In the genomic region with DNA sequence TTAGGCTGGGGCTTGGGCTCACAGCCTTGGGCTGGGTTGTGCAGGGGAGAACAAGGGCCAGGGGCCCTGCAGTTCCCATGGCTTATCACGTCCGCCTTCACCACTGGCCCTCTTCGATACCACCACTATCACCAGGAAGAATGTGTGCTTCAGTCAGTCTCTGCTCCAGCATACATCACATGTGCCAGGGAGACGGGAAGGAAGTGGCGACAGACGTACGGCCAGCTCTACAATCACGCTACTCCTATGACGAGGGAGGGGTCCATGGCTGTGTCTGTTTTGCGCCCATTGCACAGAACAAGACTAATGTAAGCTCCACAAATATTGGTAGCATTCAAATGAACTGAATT, we compare ENCODE assay signal across 10 cellular contexts.
A peak's percentile ranks its signal among the peaks of the same experiment; 100 is the strongest.
DNase-seq lines count a peak whose midpoint lies in the region; ATAC-seq and TF ChIP-seq lines count a peak whose summit lies in the region.
"Had no signal": no experiment of that assay in that cellular context is flagged by ENCODE, and none has a peak within 500 bp of the region (broad histone marks: within the 10 kb centered on the region; RNA-seq: fewer than 3 reads in every experiment).

No MANE protein-coding gene starts in this region.

- peaks cover 65% of the 10 kb centered on the region for H3K36me3 ChIP-seq in OCI-LY1 (ENCODE audit: insufficient read depth, low read length)
- H3K36me3 ChIP-seq in mammary epithelial cell (ENCODE audit: insufficient read depth, low read length): peaks cover 11% of the 10 kb centered on the region
- H3K36me3 ChIP-seq in mucosa of descending colon (ENCODE audit: low read depth): peaks cover 3% of the 10 kb centered on the region
- H3K36me3 ChIP-seq in tibial artery: peaks cover 56 to 64% (median 58%) of the 10 kb centered on the region in 3 donors

- H3K79me2 ChIP-seq in OCI-LY1 (ENCODE audit: insufficient read depth, low read length) (no peaks in the 10 kb centered on the region), mammary epithelial cell (ENCODE audit: insufficient read depth, low read length) (no peaks in the 10 kb centered on the region)

- H3K9me3 ChIP-seq in OCI-LY1 (ENCODE audit: low read length) (no peaks in the 10 kb centered on the region), mammary epithelial cell (replicated peaks; ENCODE audit: insufficient read depth, low read length) (no peaks in the 10 kb centered on the region), mucosa of descending colon (no peaks in the 10 kb centered on the region), tibial artery (no peaks in the 10 kb centered on the region)
- H3K9me3 ChIP-seq: HAP-1 had no signal

- H4K20me1 ChIP-seq in OCI-LY1 (ENCODE audit: insufficient read depth, low read length) (no peaks in the 10 kb centered on the region), mammary epithelial cell (ENCODE audit: insufficient read depth, low read length) (no peaks in the 10 kb centered on the region)

- WGBS in mammary epithelial cell (ENCODE audit: low coverage, missing lambda C conversion rate): 100% methylated on average over 1 of the region's 10 CpGs

- H3K4me2 ChIP-seq in OCI-LY1 (ENCODE audit: low read length) (no peak overlapping the region), mammary epithelial cell (ENCODE audit: insufficient read depth, low read depth, low read length) (peak overlapping the region; percentile 59)

- H3K4me1 ChIP-seq in OCI-LY1 (ENCODE audit: insufficient read depth, low read length, severe bottlenecking) (peaks cover 67% of the 10 kb centered on the region), mammary epithelial cell (ENCODE audit: insufficient read depth, low read length) (peaks cover 41% of the 10 kb centered on the region), mucosa of descending colon (ENCODE audit: low read depth) (peaks cover 22% of the 10 kb centered on the region), tibial artery (peaks cover 4 to 62% (median 52%) of the 10 kb centered on the region in 4 donors)

- peak; percentile 6 for ATAC-seq in mucosa of descending colon
- ATAC-seq: activated naive CD4-positive, alpha-beta T cell treated with anti-CD3 and anti-CD28 coated beads, Interleukin-2, amount 50 U/mL, for 72 hours had no signal

- in situ Hi-C loops in mammary epithelial cell (cut with MboI; ENCODE audit: low sequenced_read_pairs in 2 of 2): no loop called here

- H3K4me3 ChIP-seq in OCI-LY1 (ENCODE audit: low read depth, low read length, poor library complexity, severe bottlenecking) (no peak overlapping the region), mammary epithelial cell (replicated peaks in 1 of 3; ENCODE audit: insufficient read depth in 1 of 3, low read depth in 2 of 3, low read length in 3 of 3) (no peak overlapping the region), mucosa of descending colon (no peak overlapping the region), tibial artery (peak overlapping the region in 1 of 2 donors; percentile 4)
- H3K4me3 ChIP-seq: HAP-1 had no signal

- no peak overlapping the region; the same call in 1 of the 2 replicates for H3K9ac ChIP-seq in OCI-LY1 (ENCODE audit: low read length)
- H3K9ac ChIP-seq in mammary epithelial cell (ENCODE audit: insufficient read depth, low read length): peak overlapping the region; percentile 2

- H3K27ac ChIP-seq in OCI-LY1 (ENCODE audit: low read depth, low read length, poor library complexity, severe bottlenecking) (peak overlapping the region; percentile 86), mammary epithelial cell (ENCODE audit: insufficient read depth, low read depth, low read length) (peak overlapping the region; percentile 55), tibial artery (peak overlapping the region; percentile 68 to 84)

- intact Hi-C loops in mammary epithelial cell (cut with micrococcal nuclease) (loop anchor here (1.0 to 5.0 kb wide), 7 partner anchors 10 to 93 kb away; partner anchors contain the start of genes EFHC1 and TRAM2), mucosa of descending colon (cut with DNase I, micrococcal nuclease) (no loop called here), tibial artery (cut with DNase I; ENCODE audit: low total_unique reads) (loop anchor here (5.0 to 10.0 kb wide), 3 partner anchors 68 to 488 kb away; no protein-coding TSS in a partner anchor)

- dilution Hi-C loops in mammary epithelial cell (cut with HindIII; ENCODE audit: low sequenced_read_pairs): no loop called here

- no peaks in the 10 kb centered on the region; the same call in 1 of the 2 replicates for H3F3A ChIP-seq in OCI-LY1 (ENCODE audit: insufficient read depth, low read length)

- CTCF ChIA-PET in mammary epithelial cell (lab: Charles Lee; ENCODE audit: low non-redundant PET): no interaction called here

- no peaks in the 10 kb centered on the region for H3K9me2 ChIP-seq in OCI-LY1 (ENCODE audit: low read depth, low read length)

- TF ChIP-seq CTCF in OCI-LY1 (IDR thresholded peaks at IDR 0.05; ENCODE audit: low read length): no peak
- no peak for TF ChIP-seq CTCF in mammary epithelial cell (conservative IDR thresholded peaks at IDR 0.05 in 1 of 2, IDR thresholded peaks at IDR 0.05 in 1 of 2; ENCODE audit: extremely low read depth in 1 of 2, insufficient read depth in 1 of 2, low read depth in 1 of 2, low read length in 2 of 2)
- no peak for TF ChIP-seq CTCF in mucosa of descending colon (IDR thresholded peaks at IDR 0.05)
- TF ChIP-seq CTCF in tibial artery (IDR thresholded peaks at IDR 0.05): no peak

- H3K27me3 ChIP-seq in OCI-LY1 (ENCODE audit: insufficient read depth, low read length) (no peaks in the 10 kb centered on the region), mammary epithelial cell (ENCODE audit: insufficient read depth, low read length) (no peaks in the 10 kb centered on the region), tibial artery (no peaks in the 10 kb centered on the region)

- DNase-seq in mammary epithelial cell: no peak
- no peak for DNase-seq in mucosa of descending colon
- no peak for DNase-seq in tibial artery
- no peak for DNase-seq in NCI-H2196 (lab: John Stamatoyannopoulos, UW; ENCODE audit: unreplicated experiment)
- no peak for DNase-seq in stimulated activated naive CD4-positive, alpha-beta T cell (lab: John Stamatoyannopoulos, UW)
- DNase-seq in NCI-H345 treated with DMSO at 0.1 percent for 48 hours (lab: John Stamatoyannopoulos, UW; ENCODE audit: unreplicated experiment): no peak
- DNase-seq: stimulated activated naive CD4-positive, alpha-beta T cell treated with Interleukin-2 at 50 U/mL for 16 hours had no signal

- BruUV-seq in mammary epithelial cell (replicated peaks; lab: Mats Ljungman, UMichigan): TSS peak; percentile 18

- H2AFZ ChIP-seq in OCI-LY1 (ENCODE audit: low read length) (no peak overlapping the region), mammary epithelial cell (ENCODE audit: low read depth, low read length) (peak overlapping the region; percentile 43)

Comparison
In these comparisons a context has a peak if more than half of its experiments do, and no peak if none do; other contexts are left out.
1. intact Hi-C loops: an anchor here in mammary epithelial cell (1.0 to 5.0 kb wide) and tibial artery (5.0 to 10.0 kb wide); none called in mucosa of descending colon.